ENCODE assay signal across 8 cellular contexts in genomic region chr9:114551750-114552685, GRCh38. TPM values are rescaled to one million over a fixed set of nuclear protein-coding genes. Genes with fewer than 3 reads are reported as not detected.
DNase-seq lines count a peak whose midpoint lies in the region; ATAC-seq, FAIRE-seq and TF ChIP-seq lines count a peak whose summit lies in the region.

No MANE protein-coding gene starts in this region.

- H3K4me1 Mint-ChIP-seq in nephron progenitor cell = peaks cover 31% of the 10 kb centered on the region

- no peaks in the 10 kb centered on the region for H3K9me1 ChIP-seq in endothelial cell of umbilical vein (replicated peaks; ENCODE audit: control insufficient read depth, extremely low read depth, insufficient read depth, low read length)

- H3K27me3 ChIP-seq in endothelial cell of umbilical vein (ENCODE audit: control insufficient read depth in 2 of 2, insufficient read depth in 2 of 2, low read length in 2 of 2) = no peaks in the 10 kb centered on the region

- no peak overlapping the region for H3K4me2 ChIP-seq in endothelial cell of umbilical vein (ENCODE audit: insufficient read depth, low read length)

- H3K9ac ChIP-seq in endothelial cell of umbilical vein (replicated peaks; ENCODE audit: extremely low read depth, insufficient read depth, low read length) = no peak overlapping the region

- BruUV-seq in endothelial cell of umbilical vein (replicated peaks; lab: Mats Ljungman, UMichigan) = no TSS peak

- POLR2A ChIA-PET in endothelial cell of umbilical vein (lab: Charles Lee) = interaction anchor here (1.2 kb wide), 1 partner anchor 36 kb away, joined by 5 read pairs; the partner anchor contains the start of gene ATP6V1G1

- peaks cover 4% of the 10 kb centered on the region for H3K9me3 Mint-ChIP-seq in nephron progenitor cell

- H3K27me3 Mint-ChIP-seq in nephron progenitor cell (ENCODE audit: low read depth, poor library complexity) = peaks cover 14% of the 10 kb centered on the region

- dilution Hi-C loops in endothelial cell of umbilical vein (cut with MboI; ENCODE audit: extremely low pct_ligation_motif_present, low sequenced_read_pairs) = no loop called here

- no peaks in the 10 kb centered on the region for H3K36me3 ChIP-seq in endothelial cell of umbilical vein (ENCODE audit: control insufficient read depth in 2 of 2, extremely low read depth in 1 of 2, insufficient read depth in 2 of 2, low read length in 2 of 2)

- no peak overlapping the region for H2AFZ ChIP-seq in endothelial cell of umbilical vein (ENCODE audit: low read depth, low read length)

- TF ChIP-seq POLR2A in endothelial cell of umbilical vein (IDR thresholded peaks at IDR 0.05; ENCODE audit: low read depth, low read length) = no peak

- H3K4me3 ChIP-seq in endothelial cell of umbilical vein (replicated peaks in 1 of 3; ENCODE audit: insufficient read depth in 1 of 3, low read depth in 1 of 3, low read length in 3 of 3) = no peak overlapping the region

- CTCF ChIA-PET in endothelial cell of umbilical vein (lab: Charles Lee) = interaction anchor here (0.6 to 1.4 kb wide), 11 partner anchors 9 to 593 kb away, joined by 3 to 7 read pairs (median 4); partner anchors contain the start of gene ATP6V1G1

- peak overlapping the region; percentile 52 for H3K27ac Mint-ChIP-seq in nephron progenitor cell

- no peaks in the 10 kb centered on the region for H3K79me2 ChIP-seq in endothelial cell of umbilical vein (ENCODE audit: control insufficient read depth, insufficient read depth, low read length)

- peak overlapping the region; percentile 23 for H3K27ac ChIP-seq in endothelial cell of umbilical vein (ENCODE audit: insufficient read depth, low read depth, low read length)

- intact Hi-C loops in endothelial cell of umbilical vein (cut with micrococcal nuclease) = loop anchor here (1.0 kb wide), 2 partner anchors 35 to 47 kb away; partner anchors contain the start of genes ATP6V1G1 and WHRN

- H4K20me1 ChIP-seq in endothelial cell of umbilical vein (replicated peaks; ENCODE audit: control insufficient read depth, extremely low read depth, insufficient read depth, low read length) = no peaks in the 10 kb centered on the region

- H3K9me3 ChIP-seq in endothelial cell of umbilical vein (replicated peaks; ENCODE audit: control insufficient read depth, insufficient read depth, low read length) = no peaks in the 10 kb centered on the region

- TF ChIP-seq CTCF in endothelial cell of umbilical vein (IDR thresholded peaks at IDR 0.05; ENCODE audit: extremely low read depth in 1 of 2, insufficient read depth in 1 of 2, low read depth in 1 of 2, low read length in 2 of 2) (no peak), nephron progenitor cell (IDR thresholded peaks at IDR 0.05) (no peak), GM20000 (IDR thresholded peaks at IDR 0.05; ENCODE audit: extremely low read depth, missing control alignments) (no peak)

- H3K36me3 Mint-ChIP-seq in nephron progenitor cell (ENCODE audit: low read depth) = no peaks in the 10 kb centered on the region

- peak; percentile 88 for DNase-seq in CD1c-positive myeloid dendritic cell (ENCODE audit: extremely low spot score)
- DNase-seq in NCI-H2227 treated with DMSO at 0.1 percent for 48 hours (lab: John Stamatoyannopoulos, UW) = peak; percentile 50
- DNase-seq in endothelial cell of umbilical vein (ENCODE audit: low read depth, low spot score) = peak; percentile 86
- DNase-seq in nephron progenitor cell = peak; percentile 44
- no peak for DNase-seq in NCI-H187 treated with DMSO at 0.1 percent for 48 hours (lab: John Stamatoyannopoulos, UW)
- DNase-seq in NCI-H2171 treated with DMSO at 0.1 percent for 48 hours (lab: John Stamatoyannopoulos, UW) = no peak
- DNase-seq in GM20000 (ENCODE audit: low spot score) = no peak

- peaks cover 4% of the 10 kb centered on the region for H3K4me1 ChIP-seq in endothelial cell of umbilical vein (ENCODE audit: control insufficient read depth, extremely low read depth, insufficient read depth, low read length)

- no peak for ATAC-seq in GM21717 (IDR thresholded peaks at IDR 0.05; ENCODE audit: unreplicated experiment)

- peak; percentile 4 for FAIRE-seq in endothelial cell of umbilical vein (lab: Jason Lieb, UNC)

- no peak overlapping the region for H3K4me3 Mint-ChIP-seq in nephron progenitor cell

TF ChIP-seq in endothelial cell of umbilical vein, 7 proteins besides CTCF, POLR2A, EP300 and RAD21:
- TF ChIP-seq FOS (IDR thresholded peaks at IDR 0.05; ENCODE audit: borderline replicate concordance, insufficient read depth, low read length) (peak; percentile 92), MAX (IDR thresholded peaks at IDR 0.05; ENCODE audit: insufficient read depth, insufficient read length) (no peak), EZH2 (IDR thresholded peaks at IDR 0.05; ENCODE audit: borderline replicate concordance, low read depth, low read length, severe bottlenecking) (no peak), JUN (IDR thresholded peaks at IDR 0.05; ENCODE audit: borderline replicate concordance, insufficient read depth, insufficient read length, low read depth) (peak; percentile 96)

RNA-seq across cellular contexts. Expression of gene ATP6V1G1, which starts 35.6 kb away (rescaled TPM):
- total RNA-seq in endothelial cell of umbilical vein = 78.9 and 82.0 TPM in 2 replicates
- polyA plus RNA-seq in endothelial cell of umbilical vein = 72.0 and 96.9 TPM in 2 replicates
- polyA plus RNA-seq in endothelial cell of umbilical vein (2011; cell fraction: cytosol; rRNA removed) = 132 and 139 TPM in 2 replicates
- polyA plus RNA-seq in endothelial cell of umbilical vein (2011; cell fraction: nucleus; rRNA removed) = 44.3 and 57.7 TPM in 2 replicates
- 120 and 125 TPM in 2 replicates for polyA plus RNA-seq in endothelial cell of umbilical vein (2012)
- polyA minus RNA-seq in endothelial cell of umbilical vein = 26.1 and 35.3 TPM in 2 replicates
- 29.0 TPM for polyA minus RNA-seq in endothelial cell of umbilical vein (2011; cell fraction: cytosol; rRNA and poly(A)+ RNA removed)
- polyA minus RNA-seq in endothelial cell of umbilical vein (2011; cell fraction: nucleus; rRNA and poly(A)+ RNA removed) = 15.6 and 25.5 TPM in 2 replicates

RNA-seq across cellular contexts. Expression of gene WHRN, which starts 46.7 kb away (rescaled TPM):
- total RNA-seq in endothelial cell of umbilical vein = 0.69 and 1.1 TPM in 2 replicates
- polyA plus RNA-seq in endothelial cell of umbilical vein = 0.35 and 0.53 TPM in 2 replicates
- 0.18 and 0.20 TPM in 2 replicates for polyA plus RNA-seq in endothelial cell of umbilical vein (2011; cell fraction: cytosol; rRNA removed)
- 1.4 and 1.7 TPM in 2 replicates for polyA plus RNA-seq in endothelial cell of umbilical vein (2011; cell fraction: nucleus; rRNA removed)
- 0.49 and 0.70 TPM in 2 replicates for polyA plus RNA-seq in endothelial cell of umbilical vein (2012)
- 0.22 and 0.49 TPM in 2 replicates for polyA minus RNA-seq in endothelial cell of umbilical vein
- polyA minus RNA-seq in endothelial cell of umbilical vein (2011; cell fraction: cytosol; rRNA and poly(A)+ RNA removed) = 7.3 TPM
- 1.3 and 2.8 TPM in 2 replicates for polyA minus RNA-seq in endothelial cell of umbilical vein (2011; cell fraction: nucleus; rRNA and poly(A)+ RNA removed)

RNA-seq across cellular contexts. Expression of gene TMEM268, which starts 59.1 kb away (rescaled TPM):
- total RNA-seq in endothelial cell of umbilical vein = 7.6 and 8.8 TPM in 2 replicates
- 7.5 and 8.2 TPM in 2 replicates for polyA plus RNA-seq in endothelial cell of umbilical vein
- polyA plus RNA-seq in endothelial cell of umbilical vein (2011; cell fraction: cytosol; rRNA removed) = 5.9 and 6.7 TPM in 2 replicates
- 7.5 and 8.8 TPM in 2 replicates for polyA plus RNA-seq in endothelial cell of umbilical vein (2011; cell fraction: nucleus; rRNA removed)
- 8.1 and 8.7 TPM in 2 replicates for polyA plus RNA-seq in endothelial cell of umbilical vein (2012)
- 17.4 and 17.6 TPM in 2 replicates for polyA minus RNA-seq in endothelial cell of umbilical vein
- 11.8 TPM for polyA minus RNA-seq in endothelial cell of umbilical vein (2011; cell fraction: cytosol; rRNA and poly(A)+ RNA removed)
- polyA minus RNA-seq in endothelial cell of umbilical vein (2011; cell fraction: nucleus; rRNA and poly(A)+ RNA removed) = 6.0 and 12.3 TPM in 2 replicates

Comparison
In these comparisons a context has a peak if more than half of its experiments do, and no peak if none do; other contexts are left out.
1. DNase-seq: peak in CD1c-positive myeloid dendritic cell (single experiment), NCI-H2227 treated with DMSO at 0.1 percent for 48 hours (single experiment), endothelial cell of umbilical vein (single experiment) and nephron progenitor cell (single experiment); none in NCI-H187 treated with DMSO at 0.1 percent for 48 hours (single experiment), NCI-H2171 treated with DMSO at 0.1 percent for 48 hours (single experiment) and GM20000 (single experiment).